In genomic region chr11:125978778-125979378, GRCh38 we compare ENCODE assay signal across 27 cellular contexts. TPM values are rescaled to one million over a fixed set of nuclear protein-coding genes. Genes with fewer than 3 reads are reported as not detected.
"Had no signal": no experiment of that assay in that cellular context is flagged by ENCODE, and none has a peak within 500 bp of the region (broad histone marks: within the 10 kb centered on the region; RNA-seq: fewer than 3 reads in every experiment).

No MANE protein-coding gene starts in this region.

- H3K4me3 Mint-ChIP-seq: activated CD4-positive, alpha-beta T cell treated with anti-CD3 and anti-CD28 coated beads, Interleukin-2, amount 10 ng/mL, durations not matched to agents 24 days and 14 days; activated CD8-positive, alpha-beta memory T cell treated with anti-CD3 and anti-CD28 coated beads, Interleukin-2, amount 10 ng/mL, durations not matched to agents 7 days and 5 days; activated naive CD8-positive, alpha-beta T cell treated with anti-CD3 and anti-CD28 coated beads, Interleukin-2, amount 50 U/mL, for 24 hours; activated T-cell treated with anti-CD3 and anti-CD28 coated beads, Interleukin-2, amount 50 U/mL, for 24 hours; T-helper 17 cell; WTC11 had no signal

- H3K9me3 Mint-ChIP-seq: activated CD4-positive, alpha-beta T cell treated with anti-CD3 and anti-CD28 coated beads, Interleukin-2, amount 10 ng/mL, durations not matched to agents 24 days and 14 days; activated naive CD4-positive, alpha-beta T cell treated with anti-CD3 and anti-CD28 coated beads, Interleukin-2, amount 50 U/mL, for 72 hours; activated naive CD8-positive, alpha-beta T cell treated with anti-CD3 and anti-CD28 coated beads, Interleukin-2, amount 50 U/mL, for 24 hours; activated T-cell treated with anti-CD3 and anti-CD28 coated beads, Interleukin-2, amount 50 U/mL, for 24 hours; WTC11 had no signal

- H3K36me3 ChIP-seq: breast epithelium, Peyer's patch had no signal

- H3K36me3 Mint-ChIP-seq: activated CD8-positive, alpha-beta memory T cell treated with anti-CD3 and anti-CD28 coated beads, Interleukin-2, amount 10 ng/mL, durations not matched to agents 7 days and 5 days; activated naive CD4-positive, alpha-beta T cell treated with anti-CD3 and anti-CD28 coated beads, Interleukin-2, amount 50 U/mL, for 72 hours had no signal

- H3K4me3 ChIP-seq: breast epithelium, MG63, Peyer's patch had no signal

- ATAC-seq: activated CD8-positive, alpha-beta memory T cell treated with anti-CD3 and anti-CD28 coated beads, Interleukin-2, amount 10 ng/mL, durations not matched to agents 7 days and 5 days; activated naive CD4-positive, alpha-beta T cell treated with anti-CD3 and anti-CD28 coated beads, Interleukin-2, amount 50 U/mL, for 72 hours; activated naive CD8-positive, alpha-beta T cell treated with anti-CD3 and anti-CD28 coated beads, Interleukin-2, amount 50 U/mL, for 24 hours; T-helper 17 cell; WTC11 had no signal

- H3K27me3 Mint-ChIP-seq: activated CD4-positive, alpha-beta T cell treated with anti-CD3 and anti-CD28 coated beads, Interleukin-2, amount 10 ng/mL, durations not matched to agents 24 days and 14 days; activated naive CD8-positive, alpha-beta T cell treated with anti-CD3 and anti-CD28 coated beads, Interleukin-2, amount 50 U/mL, for 24 hours; activated T-cell treated with anti-CD3 and anti-CD28 coated beads, Interleukin-2, amount 50 U/mL, for 24 hours; T-helper 17 cell had no signal

- H3K27ac ChIP-seq: Peyer's patch, RWPE1 had no signal

- DNase-seq: activated CD4-positive, alpha-beta T cell treated with anti-CD3 and anti-CD28 coated beads, Interleukin-2, amount 10 ng/mL, durations not matched to agents 24 days and 14 days; activated CD4-positive, alpha-beta T cell treated with anti-CD3 and anti-CD28 coated beads, Interleukin-2, amount 50 U/mL, for 48 hours; activated CD4-positive, CD25-positive, alpha-beta regulatory T cell treated with anti-CD3 and anti-CD28 coated beads, Interleukin-2, amount 50 U/mL, for 72 hours; activated CD8-positive, alpha-beta memory T cell treated with anti-CD3 and anti-CD28 coated beads, Interleukin-2, amount 10 ng/mL, durations not matched to agents 7 days and 5 days; activated effector memory CD4-positive, alpha-beta T cell treated with anti-CD3 and anti-CD28 coated beads, Interleukin-2, amount 50 U/mL, for 16 hours; activated naive CD4-positive, alpha-beta T cell treated with Interleukin-2 at 50 U/mL for 16 hours; activated naive CD8-positive, alpha-beta T cell treated with anti-CD3 and anti-CD28 coated beads, Interleukin-2, amount 50 U/mL, for 24 hours; activated T-cell treated with anti-CD3 and anti-CD28 coated beads, Interleukin-2, amount 50 U/mL, for 24 hours; amniotic stem cell; MG63; MV-4-11; NCI-H1105; NCI-H1436; NCI-H1694 treated with DMSO at 0.1 percent for 48 hours; NCI-H2029 treated with DMSO at 0.1 percent for 48 hours; NCI-H345; NCI-H510A; NCI-H526 treated with DMSO at 0.1 percent for 48 hours; NCI-H82; Peyer's patch; SHP77 treated with DMSO at 0.1 percent for 48 hours; T-helper 17 cell; T-helper 9 cell had no signal

- H3K27me3 ChIP-seq: breast epithelium, MG63, Peyer's patch had no signal

- H3K4me1 Mint-ChIP-seq: activated CD4-positive, alpha-beta T cell treated with anti-CD3 and anti-CD28 coated beads, Interleukin-2, amount 10 ng/mL, durations not matched to agents 24 days and 14 days; activated CD8-positive, alpha-beta memory T cell treated with anti-CD3 and anti-CD28 coated beads, Interleukin-2, amount 10 ng/mL, durations not matched to agents 7 days and 5 days; activated naive CD8-positive, alpha-beta T cell treated with anti-CD3 and anti-CD28 coated beads, Interleukin-2, amount 50 U/mL, for 24 hours; T-helper 17 cell had no signal

- H3K4me1 ChIP-seq: breast epithelium, Peyer's patch had no signal

- H3K27ac Mint-ChIP-seq: activated CD4-positive, alpha-beta T cell treated with anti-CD3 and anti-CD28 coated beads, Interleukin-2, amount 10 ng/mL, durations not matched to agents 24 days and 14 days; activated CD8-positive, alpha-beta memory T cell treated with anti-CD3 and anti-CD28 coated beads, Interleukin-2, amount 10 ng/mL, durations not matched to agents 7 days and 5 days; activated naive CD4-positive, alpha-beta T cell treated with anti-CD3 and anti-CD28 coated beads, Interleukin-2, amount 50 U/mL, for 72 hours; activated naive CD8-positive, alpha-beta T cell treated with anti-CD3 and anti-CD28 coated beads, Interleukin-2, amount 50 U/mL, for 24 hours; activated T-cell treated with anti-CD3 and anti-CD28 coated beads, Interleukin-2, amount 50 U/mL, for 24 hours; T-helper 17 cell; WTC11 had no signal

- H3K9me3 ChIP-seq: breast epithelium, MG63, Peyer's patch had no signal

RNA-seq across cellular contexts. Expression of gene VSIG10L2, which starts 33.0 kb away (rescaled TPM):
- total RNA-seq: activated CD4-positive, alpha-beta T cell treated with anti-CD3 and anti-CD28 coated beads, Interleukin-2, amount 10 ng/mL, durations not matched to agents 24 days and 14 days; activated CD8-positive, alpha-beta memory T cell treated with anti-CD3 and anti-CD28 coated beads, Interleukin-2, amount 10 ng/mL, durations not matched to agents 7 days and 5 days; activated naive CD4-positive, alpha-beta T cell treated with anti-CD3 and anti-CD28 coated beads, Interleukin-2, amount 50 U/mL, for 72 hours; Peyer's patch; T-helper 17 cell; WTC11 had no signal
